16 cellular contexts compared by ENCODE assay signal in the genomic region with DNA sequence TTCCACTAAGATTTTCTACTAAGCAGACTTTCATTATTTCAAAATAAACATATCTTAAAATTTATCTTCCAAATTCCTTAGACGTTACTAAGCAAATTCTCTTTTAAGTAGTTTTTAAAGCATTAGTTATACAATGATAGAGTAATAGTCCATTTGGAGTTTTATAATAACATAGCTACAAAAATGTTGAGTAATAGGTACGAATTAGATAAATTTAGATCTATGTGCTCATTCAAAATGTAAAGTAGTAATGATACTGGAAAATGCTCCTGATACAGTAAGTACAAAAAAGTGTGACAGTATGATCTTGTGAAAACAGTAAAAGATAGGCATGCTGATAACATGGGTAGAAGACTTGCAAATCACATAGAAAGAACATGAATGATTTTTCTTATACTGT. TPM values are rescaled to one million over a fixed set of nuclear protein-coding genes. Genes with fewer than 3 reads are reported as not detected.
A peak's percentile ranks its signal among the peaks of the same experiment; 100 is the strongest.
DNase-seq lines count a peak whose midpoint lies in the region; ATAC-seq and TF ChIP-seq lines count a peak whose summit lies in the region.
"Had no signal": no experiment of that assay in that cellular context is flagged by ENCODE, and none has a peak within 500 bp of the region (broad histone marks: within the 10 kb centered on the region; RNA-seq: fewer than 3 reads in every experiment).

No MANE protein-coding gene starts in this region.

- H2BK15ac ChIP-seq in IMR-90 (ENCODE audit: low read depth, low read length) = no peak overlapping the region

- peak overlapping the region in 4 of 7 donors; percentile 11 to 55 (median 32) for H3K27ac Mint-ChIP-seq in CD4-positive, alpha-beta memory T cell
- H3K27ac Mint-ChIP-seq in naive thymus-derived CD8-positive, alpha-beta T cell = peak overlapping the region in 4 of 10 donors; percentile 11 to 53 (median 31)
- H3K27ac Mint-ChIP-seq in activated T-helper 1 cell treated with anti-CD3 and anti-CD28 coated beads, Interleukin-12 subunit alpha, Interleukin-12 subunit beta, Interleukin-2, Interleukin-4 antibody, amounts not matched to agents 30 ng/mL and 10 ng/mL and 1 ng/mL, durations not matched to agents 14 hours and 24 hours and 36 hours = no peak overlapping the region
- H3K27ac Mint-ChIP-seq: activated naive CD4-positive, alpha-beta T cell treated with anti-CD3 and anti-CD28 coated beads for 36 hours had no signal

- H3K4me1 Mint-ChIP-seq in CD4-positive, alpha-beta memory T cell = peaks cover 42 to 77% (median 60%) of the 10 kb centered on the region in 4 donors
- peaks cover 28 to 81% (median 57%) of the 10 kb centered on the region in 4 donors for H3K4me1 Mint-ChIP-seq in naive thymus-derived CD8-positive, alpha-beta T cell
- H3K4me1 Mint-ChIP-seq in activated T-helper 1 cell treated with anti-CD3 and anti-CD28 coated beads, Interleukin-12 subunit alpha, Interleukin-12 subunit beta, Interleukin-2, Interleukin-4 antibody, amounts not matched to agents 30 ng/mL and 10 ng/mL and 1 ng/mL, durations not matched to agents 14 hours and 24 hours and 36 hours (ENCODE audit: low read depth) = peaks cover 57% of the 10 kb centered on the region

- no peak overlapping the region for H2AK9ac ChIP-seq in IMR-90 (replicated peaks; ENCODE audit: low read depth, low read length, poor library complexity)

- no peak overlapping the region for H3K14ac ChIP-seq in IMR-90 (replicated peaks; ENCODE audit: low read depth, low read length)

- peak overlapping the region; percentile 67 for H3K4me2 ChIP-seq in IMR-90 (ENCODE audit: low read depth, low read length)

- H2AK5ac ChIP-seq in IMR-90 (ENCODE audit: low read depth, low read length) = no peak overlapping the region

- H3K27ac ChIP-seq in CD4-positive, alpha-beta memory T cell (ENCODE audit: low read depth, low read length) = no peak overlapping the region
- H3K27ac ChIP-seq in IMR-90 (ENCODE audit: insufficient read depth, low read length) (no peak overlapping the region; the same call in 1 of the 2 replicates), coronary artery (peak overlapping the region; percentile 14 to 26), left ventricle myocardium inferior (replicated peaks) (no peak overlapping the region), prostate gland (no peak overlapping the region)

- BruUV-seq in IMR-90 (replicated peaks; lab: Mats Ljungman, UMichigan) = no TSS peak

- no peaks in the 10 kb centered on the region for H3K27me3 Mint-ChIP-seq in CD4-positive, alpha-beta memory T cell
- H3K27me3 Mint-ChIP-seq in naive thymus-derived CD8-positive, alpha-beta T cell = no peaks in the 10 kb centered on the region
- no peaks in the 10 kb centered on the region for H3K27me3 Mint-ChIP-seq in activated T-helper 1 cell treated with anti-CD3 and anti-CD28 coated beads, Interleukin-12 subunit alpha, Interleukin-12 subunit beta, Interleukin-2, Interleukin-4 antibody, amounts not matched to agents 30 ng/mL and 10 ng/mL and 1 ng/mL, durations not matched to agents 14 hours and 24 hours and 36 hours (ENCODE audit: insufficient read depth)

- H4K5ac ChIP-seq in IMR-90 (ENCODE audit: low read depth, low read length) = no peak overlapping the region

- H2BK120ac ChIP-seq in IMR-90 (ENCODE audit: low read depth, low read length) = no peak overlapping the region

- intact Hi-C loops in CD4-positive, alpha-beta memory T cell (cut with micrococcal nuclease) = no loop called here
- intact Hi-C loops in IMR-90 (cut with micrococcal nuclease) (loop anchor here (2.0 to 10.0 kb wide), 3 partner anchors 16 to 718 kb away; a partner anchor contains a TSS), left ventricle myocardium inferior (cut with micrococcal nuclease) (no loop called here), prostate gland (cut with DNase I) (no loop called here)
- intact Hi-C loops in activated T-helper 1 cell treated with anti-CD3 and anti-CD28 coated beads, Interleukin-12 subunit alpha, Interleukin-12 subunit beta, Interleukin-2, Interleukin-4 antibody, amounts not matched to agents 30 ng/mL and 10 ng/mL and 1 ng/mL, durations not matched to agents 14 hours and 24 hours and 36 hours (cut with micrococcal nuclease) = loop anchor here (1.0 to 2.0 kb wide), 2 partner anchors 9 to 14 kb away; no protein-coding TSS in a partner anchor

- POLR2A ChIA-PET in CD4-positive, alpha-beta memory T cell (lab: Charles Lee; ENCODE audit: partially characterized antibody) = interaction anchor here (1.9 kb wide), 1 partner anchor 63 kb away, joined by 13 read pairs; a partner anchor contains a TSS
- POLR2A ChIA-PET in IMR-90 (lab: Charles Lee; ENCODE audit: unreplicated experiment) = no interaction called here
- POLR2A ChIA-PET in naive thymus-derived CD8-positive, alpha-beta T cell (lab: Charles Lee) = no interaction called here

- H4K91ac ChIP-seq in IMR-90 (ENCODE audit: insufficient read depth, low read depth, low read length) = no peak overlapping the region

- no peak overlapping the region for H3K18ac ChIP-seq in IMR-90 (ENCODE audit: low read depth, low read length)

- WGBS in IMR-90 (ENCODE audit: extremely low coverage in 2 of 2, insufficient read length in 1 of 2), 2 experiments = 100% methylated on average over 1 of the region's 2 CpGs; no CpG with 5 or more reads in 1 of the 2 experiments
- WGBS in prostate gland = 44% methylated on average over 2 of the region's 2 CpGs

- no peaks in the 10 kb centered on the region for H3K9me3 ChIP-seq in CD4-positive, alpha-beta memory T cell (ENCODE audit: control insufficient read depth in 1 of 2, low read length in 2 of 2)
- H3K9me3 ChIP-seq in IMR-90 (ENCODE audit: control insufficient read depth, insufficient read depth, low read length) (no peaks in the 10 kb centered on the region), left ventricle myocardium inferior (replicated peaks) (no peaks in the 10 kb centered on the region), prostate gland (no peaks in the 10 kb centered on the region)

- H3K4ac ChIP-seq in IMR-90 (ENCODE audit: low read depth, low read length) = no peak overlapping the region

- TF ChIP-seq CTCF in IMR-90 (conservative IDR thresholded peaks at IDR 0.05; ENCODE audit: low read depth, low read length) = no peak
- TF ChIP-seq CTCF in coronary artery (IDR thresholded peaks at IDR 0.05) = no peak
- TF ChIP-seq CTCF in left ventricle myocardium inferior (IDR thresholded peaks at IDR 0.05; ENCODE audit: borderline replicate concordance) = no peak
- no peak for TF ChIP-seq CTCF in prostate gland (IDR thresholded peaks at IDR 0.05)

- peaks cover 4 to 21% of the 10 kb centered on the region in 2 donors for H3K36me3 Mint-ChIP-seq in CD4-positive, alpha-beta memory T cell
- H3K36me3 Mint-ChIP-seq in naive thymus-derived CD8-positive, alpha-beta T cell = peaks cover 0 to 14% (median 2%) of the 10 kb centered on the region in 3 donors
- peaks cover 27% of the 10 kb centered on the region for H3K36me3 Mint-ChIP-seq in activated T-helper 1 cell treated with anti-CD3 and anti-CD28 coated beads, Interleukin-12 subunit alpha, Interleukin-12 subunit beta, Interleukin-2, Interleukin-4 antibody, amounts not matched to agents 30 ng/mL and 10 ng/mL and 1 ng/mL, durations not matched to agents 14 hours and 24 hours and 36 hours (ENCODE audit: low read depth)

- H4K20me1 ChIP-seq in IMR-90 (ENCODE audit: insufficient read depth, low read length) = peaks cover 36% of the 10 kb centered on the region

- H2AFZ ChIP-seq in IMR-90 (replicated peaks; ENCODE audit: low read length, poor library complexity) = no peak overlapping the region

- peaks cover 76% of the 10 kb centered on the region for H3K4me1 ChIP-seq in CD4-positive, alpha-beta memory T cell (ENCODE audit: insufficient read depth, low read length)
- 0 out of 2 replicates have a peak, but pooled peaks cover 2% of the 10 kb centered on the region for H3K4me1 ChIP-seq in IMR-90 (ENCODE audit: control insufficient read depth, insufficient read depth, low read length)
- peaks cover 76% of the 10 kb centered on the region for H3K4me1 ChIP-seq in left ventricle myocardium inferior
- H3K4me1 ChIP-seq in prostate gland (replicated peaks) = no peaks in the 10 kb centered on the region

- no peaks in the 10 kb centered on the region for H3K9me3 Mint-ChIP-seq in CD4-positive, alpha-beta memory T cell
- H3K9me3 Mint-ChIP-seq in naive thymus-derived CD8-positive, alpha-beta T cell = no peaks in the 10 kb centered on the region
- no peaks in the 10 kb centered on the region for H3K9me3 Mint-ChIP-seq in activated T-helper 1 cell treated with anti-CD3 and anti-CD28 coated beads, Interleukin-12 subunit alpha, Interleukin-12 subunit beta, Interleukin-2, Interleukin-4 antibody, amounts not matched to agents 30 ng/mL and 10 ng/mL and 1 ng/mL, durations not matched to agents 14 hours and 24 hours and 36 hours
- H3K9me3 Mint-ChIP-seq: activated naive CD4-positive, alpha-beta T cell treated with anti-CD3 and anti-CD28 coated beads for 36 hours had no signal

- no peak overlapping the region for H4K8ac ChIP-seq in IMR-90 (ENCODE audit: low read depth in 2 of 2, low read length in 2 of 2)

- H2BK5ac ChIP-seq in IMR-90 (ENCODE audit: low read depth, low read length, poor library complexity, severe bottlenecking) = peak overlapping the region; percentile 53

- no peak overlapping the region for H3K56ac ChIP-seq in IMR-90 (ENCODE audit: extremely low read depth, insufficient read depth, low read length)

- no peaks in the 10 kb centered on the region for H3K36me3 ChIP-seq in CD4-positive, alpha-beta memory T cell (ENCODE audit: insufficient read depth, low read length)
- 0 out of 2 replicates have a peak, but pooled peaks cover 1% of the 10 kb centered on the region for H3K36me3 ChIP-seq in IMR-90 (ENCODE audit: control insufficient read depth, insufficient read depth, low read length)
- H3K36me3 ChIP-seq in left ventricle myocardium inferior = no peaks in the 10 kb centered on the region
- no peaks in the 10 kb centered on the region for H3K36me3 ChIP-seq in prostate gland

- CTCF ChIA-PET in CD4-positive, alpha-beta memory T cell (lab: Charles Lee; ENCODE audit: partially characterized antibody) = interaction anchor here (1.6 kb wide), 1 partner anchor 8 kb away, joined by 3 read pairs; no protein-coding TSS in a partner anchor
- CTCF ChIA-PET in IMR-90 (lab: Yijun Ruan, JAX) = no interaction called here

- no peak overlapping the region for H2BK20ac ChIP-seq in IMR-90 (ENCODE audit: low read depth, low read length)

- ATAC-seq in IMR-90 (ENCODE audit: low read depth) = no peak
- no peak for ATAC-seq in naive thymus-derived CD8-positive, alpha-beta T cell
- ATAC-seq: esophagus mucosa had no signal

- no peak overlapping the region for H3K4me3 ChIP-seq in CD4-positive, alpha-beta memory T cell (ENCODE audit: low read length in 2 of 2)
- H3K4me3 ChIP-seq in IMR-90 (ENCODE audit: insufficient read depth, low read depth, low read length) (no peak overlapping the region), coronary artery (peak overlapping the region; percentile 76), left ventricle myocardium inferior (no peak overlapping the region), prostate gland (no peak overlapping the region)

- no peak for TF ChIP-seq RAD21 in IMR-90 (IDR thresholded peaks at IDR 0.05; ENCODE audit: low read length)

- H3K23ac ChIP-seq in IMR-90 (ENCODE audit: low read depth, low read length) = peak overlapping the region; percentile 71; the same call in 1 of the 2 replicates

- in situ Hi-C loops in IMR-90 (cut with MboI; ENCODE audit: low sequenced_read_pairs) = no loop called here

- no peaks in the 10 kb centered on the region; the same call in 1 of the 2 replicates for H3K9me1 ChIP-seq in IMR-90 (ENCODE audit: insufficient read depth, low read length)

- no peak overlapping the region for H3K9ac ChIP-seq in IMR-90 (ENCODE audit: low read depth, low read length)

- TF ChIP-seq POLR2A in IMR-90 (IDR thresholded peaks at IDR 0.05; ENCODE audit: low read depth, low read length) = no peak
- TF ChIP-seq POLR2A in prostate gland (IDR thresholded peaks at IDR 0.05) = no peak

- DNase-seq in CD4-positive, alpha-beta memory T cell = no peak
- DNase-seq in IMR-90 = peak; percentile 60
- DNase-seq in coronary artery (ENCODE audit: low spot score) = no peak
- no peak for DNase-seq in naive thymus-derived CD8-positive, alpha-beta T cell
- no peak for DNase-seq in left ventricle myocardium inferior
- no peak for DNase-seq in NCI-H187 treated with DMSO at 0.1 percent for 48 hours (lab: John Stamatoyannopoulos, UW)
- DNase-seq in prostate gland (ENCODE audit: low spot score) = no peak
- no peak for DNase-seq in activated T-helper 1 cell treated with anti-CD3 and anti-CD28 coated beads, Interleukin-12 subunit alpha, Interleukin-12 subunit beta, Interleukin-2, Interleukin-4 antibody, amounts not matched to agents 30 ng/mL and 10 ng/mL and 1 ng/mL, durations not matched to agents 14 hours and 24 hours and 36 hours (ENCODE audit: low spot score)
- DNase-seq: activated CD4-positive, alpha-beta T cell treated with anti-CD3 and anti-CD28 coated beads, Interleukin-2, amount 50 U/mL, for 48 hours; activated naive CD4-positive, alpha-beta T cell treated with anti-CD3 and anti-CD28 coated beads for 36 hours; midbrain; NCI-H1092 treated with DMSO at 0.1 percent for 48 hours; NCI-H446; retina; T1000 had no signal

- peak overlapping the region in 5 of 8 donors; percentile 14 to 68 (median 26) for H3K4me3 Mint-ChIP-seq in CD4-positive, alpha-beta memory T cell
- H3K4me3 Mint-ChIP-seq in naive thymus-derived CD8-positive, alpha-beta T cell = peak overlapping the region in 7 of 10 donors; percentile 4 to 93 (median 42)
- no peak overlapping the region for H3K4me3 Mint-ChIP-seq in activated T-helper 1 cell treated with anti-CD3 and anti-CD28 coated beads, Interleukin-12 subunit alpha, Interleukin-12 subunit beta, Interleukin-2, Interleukin-4 antibody, amounts not matched to agents 30 ng/mL and 10 ng/mL and 1 ng/mL, durations not matched to agents 14 hours and 24 hours and 36 hours
- H3K4me3 Mint-ChIP-seq: activated naive CD4-positive, alpha-beta T cell treated with anti-CD3 and anti-CD28 coated beads for 36 hours had no signal

- H3K79me1 ChIP-seq in IMR-90 (ENCODE audit: low read depth in 1 of 2, low read length in 2 of 2) = peaks cover 7 to 12% of the 10 kb centered on the region in 2 experiments; a peak in 2 of 4 replicates

- no peaks in the 10 kb centered on the region for H3K27me3 ChIP-seq in CD4-positive, alpha-beta memory T cell (ENCODE audit: insufficient read depth, low read length)
- H3K27me3 ChIP-seq in IMR-90 (ENCODE audit: control insufficient read depth, insufficient read depth, low read length) (no peaks in the 10 kb centered on the region), left ventricle myocardium inferior (ENCODE audit: low read depth) (no peaks in the 10 kb centered on the region), prostate gland (replicated peaks; ENCODE audit: insufficient read depth) (no peaks in the 10 kb centered on the region)

- dilution Hi-C loops in IMR-90 (cut with HindIII; ENCODE audit: low sequenced_read_pairs, unreplicated experiment) = no loop called here

RNA-seq across cellular contexts. Expression of a gene that starts 4.5 kb away (rescaled TPM):
- total RNA-seq in CD4-positive, alpha-beta memory T cell = 100 to 1,000 TPM; 173 to 183 TPM
- 10 to 100 TPM; 13.2 to 28.5 TPM for polyA plus RNA-seq in CD4-positive, alpha-beta memory T cell
- 59.0 and 69.7 TPM in 2 replicates for total RNA-seq in IMR-90 (2012; rRNA removed)
- polyA plus RNA-seq in IMR-90 (2012; rRNA removed) = 58.3 and 69.0 TPM in 2 replicates
- 5.1 and 7.9 TPM in 2 replicates for polyA plus RNA-seq in IMR-90 (2012; cell fraction: cytosol; rRNA removed)
- 87.2 and 681 TPM in 2 replicates for polyA plus RNA-seq in IMR-90 (2012; cell fraction: nucleus; rRNA removed; ENCODE audit: low replicate concordance)
- total RNA-seq in naive thymus-derived CD8-positive, alpha-beta T cell = 100 to 1,000 TPM; 175 to 181 TPM
- polyA plus RNA-seq in naive thymus-derived CD8-positive, alpha-beta T cell = 10 to 100 TPM; 22.2 to 33.5 (median 23.2) TPM
- 19.4 TPM for total RNA-seq in left ventricle myocardium inferior
- total RNA-seq in prostate gland = 100 to 1,000 TPM in 1 of 2 donors, 10 to 100 TPM in 1; 30.7 to 100 TPM
- 103 and 116 TPM in 2 replicates for total RNA-seq in activated T-helper 1 cell treated with anti-CD3 and anti-CD28 coated beads, Interleukin-12 subunit alpha, Interleukin-12 subunit beta, Interleukin-2, Interleukin-4 antibody, amounts not matched to agents 30 ng/mL and 10 ng/mL and 1 ng/mL, durations not matched to agents 14 hours and 24 hours and 36 hours

Comparison
In these comparisons a context has a peak if more than half of its experiments do, and no peak if none do; other contexts are left out.
1. H3K27ac ChIP-seq: peak in coronary artery (2 of 2); none in CD4-positive, alpha-beta memory T cell (single experiment), IMR-90 (single experiment), left ventricle myocardium inferior (single experiment) and prostate gland (0 of 2).
2. intact Hi-C loops: an anchor here in IMR-90 (2.0 to 10.0 kb wide) and activated T-helper 1 cell treated with anti-CD3 and anti-CD28 coated beads, Interleukin-12 subunit alpha, Interleukin-12 subunit beta, Interleukin-2, Interleukin-4 antibody, amounts not matched to agents 30 ng/mL and 10 ng/mL and 1 ng/mL, durations not matched to agents 14 hours and 24 hours and 36 hours (1.0 to 2.0 kb wide); none called in CD4-positive, alpha-beta memory T cell, left ventricle myocardium inferior and prostate gland.